Comparison of ENCODE assay signal across 19 cellular contexts in the genomic region with DNA sequence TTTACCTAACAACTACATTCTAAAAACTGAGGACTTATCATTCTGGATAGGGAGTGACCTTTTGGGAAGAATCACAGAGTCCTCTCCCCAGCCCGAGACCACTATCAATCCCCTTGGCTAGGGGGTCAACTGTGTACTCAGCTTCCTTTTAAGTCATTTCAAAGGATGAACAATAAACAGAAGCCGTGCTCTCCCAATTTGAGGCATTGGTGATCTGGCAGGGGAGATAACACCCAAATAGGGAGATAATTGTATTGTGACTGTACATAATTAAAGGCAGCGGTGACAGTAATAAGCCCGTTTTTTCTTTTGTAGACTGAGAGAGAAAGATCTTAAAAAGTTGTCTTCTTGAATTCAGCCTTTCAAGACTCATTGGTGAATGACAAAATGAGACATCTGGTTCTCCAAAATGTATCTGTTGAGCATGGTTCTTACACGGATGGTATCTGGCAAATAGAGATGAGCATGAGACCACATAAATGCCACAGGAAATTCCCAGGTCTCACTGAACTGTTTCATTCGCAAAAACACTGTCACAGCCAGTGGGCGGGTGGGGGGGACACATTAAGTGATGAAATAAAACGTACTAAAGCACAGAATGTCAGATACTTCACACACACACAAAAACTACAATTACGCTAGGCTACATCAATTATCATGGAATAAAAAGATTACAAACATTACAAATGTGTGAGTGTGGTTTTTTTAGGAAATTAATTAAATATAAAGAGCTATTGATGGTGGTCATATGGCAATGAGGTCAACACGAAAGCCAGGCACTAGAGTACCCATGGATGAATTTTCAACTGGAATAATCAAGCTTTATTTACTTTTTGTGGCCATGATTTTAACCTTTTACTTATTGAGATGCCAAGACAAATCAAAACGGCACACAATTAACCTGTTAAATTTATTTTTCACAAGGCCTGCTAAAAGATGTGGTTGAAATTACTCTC.
DNase-seq lines count a peak whose midpoint lies in the region; ATAC-seq and TF ChIP-seq lines count a peak whose summit lies in the region.
"Had no signal": no experiment of that assay in that cellular context is flagged by ENCODE, and none has a peak within 500 bp of the region (broad histone marks: within the 10 kb centered on the region; RNA-seq: fewer than 3 reads in every experiment).

No MANE protein-coding gene starts in this region.

- no peak overlapping the region for H3K4me3 ChIP-seq in vagina
- H3K4me3 ChIP-seq: esophagus muscularis mucosa, transverse colon had no signal

- H3K27ac ChIP-seq in vagina: no peak overlapping the region
- H3K27ac ChIP-seq: esophagus muscularis mucosa, KMS-11, transverse colon had no signal

- peaks cover 6% of the 10 kb centered on the region for H3K4me1 ChIP-seq in vagina

- intact Hi-C loops in Right ventricle myocardium inferior (cut with DNase I): no loop called here
- intact Hi-C loops in vagina (cut with DNase I): no loop called here

- TF ChIP-seq POLR2A in vagina (IDR thresholded peaks at IDR 0.05): no peak

- peak overlapping the region; percentile 6 for H3K4me3 Mint-ChIP-seq in activated T-cell treated with anti-CD3 and anti-CD28 coated beads, Interleukin-2, amount 50 U/mL, for 24 hours
- H3K4me3 Mint-ChIP-seq in activated T-helper 17 cell treated with anti-CD3 and anti-CD28 coated beads, Interleukin-2, amount 50 U/mL, for 72 hours: peak overlapping the region; percentile 67
- peak overlapping the region in 2 of 5 donors; percentile 24 to 39 for H3K4me3 Mint-ChIP-seq in immature natural killer cell

- H3K27ac Mint-ChIP-seq in activated T-cell treated with anti-CD3 and anti-CD28 coated beads, Interleukin-2, amount 50 U/mL, for 24 hours: peak overlapping the region; percentile 85
- H3K27ac Mint-ChIP-seq in activated T-helper 17 cell treated with anti-CD3 and anti-CD28 coated beads, Interleukin-2, amount 50 U/mL, for 72 hours: peak overlapping the region; percentile 71
- H3K27ac Mint-ChIP-seq in immature natural killer cell: peak overlapping the region in 4 of 6 donors; percentile 45 to 82 (median 76)

- no peak for DNase-seq in activated T-cell treated with anti-CD3 and anti-CD28 coated beads, Interleukin-2, amount 50 U/mL, for 24 hours
- DNase-seq in activated T-cell treated with anti-CD3 and anti-CD28 coated beads for 4 hours: no peak
- DNase-seq in immature natural killer cell: no peak
- DNase-seq in stimulated activated naive CD4-positive, alpha-beta T cell treated with Interleukin-2 at 50 U/mL for 16 hours (lab: John Stamatoyannopoulos, UW): peak; percentile 64
- no peak for DNase-seq in SKM-1 treated with dmso at 0.1 percent for 144 hours (lab: John Stamatoyannopoulos, UW; ENCODE audit: unreplicated experiment)
- no peak for DNase-seq in Right ventricle myocardium inferior (ENCODE audit: missing footprints)
- no peak for DNase-seq in vagina (ENCODE audit: extremely low spot score in 2 of 2)
- DNase-seq: amygdala, cortex of kidney, DMS 273 treated with DMSO at 0.1 percent for 48 hours, left ventricle myocardium superior, NCI-H1436, NCI-H524, T1000, transverse colon had no signal

- peaks cover 13% of the 10 kb centered on the region for H3K36me3 Mint-ChIP-seq in activated T-cell treated with anti-CD3 and anti-CD28 coated beads, Interleukin-2, amount 50 U/mL, for 24 hours (ENCODE audit: low read depth)
- peaks cover 37% of the 10 kb centered on the region for H3K36me3 Mint-ChIP-seq in activated T-helper 17 cell treated with anti-CD3 and anti-CD28 coated beads, Interleukin-2, amount 50 U/mL, for 72 hours (ENCODE audit: low read depth)
- H3K36me3 Mint-ChIP-seq in immature natural killer cell: peaks cover 0 to 3% (median 0%) of the 10 kb centered on the region in 3 donors

- H3K27me3 Mint-ChIP-seq in activated T-cell treated with anti-CD3 and anti-CD28 coated beads, Interleukin-2, amount 50 U/mL, for 24 hours: no peaks in the 10 kb centered on the region
- no peaks in the 10 kb centered on the region for H3K27me3 Mint-ChIP-seq in activated T-helper 17 cell treated with anti-CD3 and anti-CD28 coated beads, Interleukin-2, amount 50 U/mL, for 72 hours
- H3K27me3 Mint-ChIP-seq in immature natural killer cell (ENCODE audit: low read depth in 3 of 3): peaks cover 0 to 3% (median 1%) of the 10 kb centered on the region in 3 donors

- H3K9me3 ChIP-seq in vagina: no peaks in the 10 kb centered on the region
- H3K9me3 ChIP-seq: esophagus muscularis mucosa, transverse colon had no signal

- TF ChIP-seq CTCF in vagina (IDR thresholded peaks at IDR 0.05): no peak

- peak; percentile 50 for ATAC-seq in activated T-helper 17 cell treated with anti-CD3 and anti-CD28 coated beads, Interleukin-2, amount 50 U/mL, for 72 hours (replicated peaks)
- no peak for ATAC-seq in Right ventricle myocardium inferior
- ATAC-seq: HCT116, left ventricle myocardium superior had no signal

- H3K9me3 Mint-ChIP-seq in activated T-cell treated with anti-CD3 and anti-CD28 coated beads, Interleukin-2, amount 50 U/mL, for 24 hours: no peaks in the 10 kb centered on the region
- H3K9me3 Mint-ChIP-seq in activated T-helper 17 cell treated with anti-CD3 and anti-CD28 coated beads, Interleukin-2, amount 50 U/mL, for 72 hours: no peaks in the 10 kb centered on the region
- no peaks in the 10 kb centered on the region for H3K9me3 Mint-ChIP-seq in immature natural killer cell

- H3K27me3 ChIP-seq in vagina: no peaks in the 10 kb centered on the region
- H3K27me3 ChIP-seq: esophagus muscularis mucosa, transverse colon had no signal

- H3K36me3 ChIP-seq in vagina: no peaks in the 10 kb centered on the region
- H3K36me3 ChIP-seq: transverse colon had no signal

- H3K4me1 Mint-ChIP-seq in activated T-cell treated with anti-CD3 and anti-CD28 coated beads, Interleukin-2, amount 50 U/mL, for 24 hours (ENCODE audit: low read depth): peaks cover 41% of the 10 kb centered on the region
- H3K4me1 Mint-ChIP-seq in activated T-helper 17 cell treated with anti-CD3 and anti-CD28 coated beads, Interleukin-2, amount 50 U/mL, for 72 hours: peaks cover 27% of the 10 kb centered on the region
- H3K4me1 Mint-ChIP-seq in immature natural killer cell: peaks cover 35 to 56% of the 10 kb centered on the region in 2 donors
